In genomic region chr2:88591684-88592083, GRCh38 we compare ENCODE assay signal across 6 cellular contexts.
"Had no signal": no experiment of that assay in that cellular context is flagged by ENCODE, and none has a peak within 500 bp of the region (broad histone marks: within the 10 kb centered on the region; RNA-seq: fewer than 3 reads in every experiment).

No MANE protein-coding gene starts in this region.

- DNase-seq: activated T-cell treated with anti-CD3 and anti-CD28 coated beads, Interleukin-2, amount 50 U/mL, for 1 hour; natural killer cell had no signal

- H3K9me3 Mint-ChIP-seq: natural killer cell had no signal

- H3K27ac ChIP-seq: adrenal gland, colonic mucosa, upper lobe of left lung had no signal

- H3K4me3 ChIP-seq: adrenal gland, colonic mucosa, upper lobe of left lung had no signal

- H3K9me3 ChIP-seq: adrenal gland, colonic mucosa, upper lobe of left lung had no signal

- H3K27me3 Mint-ChIP-seq: activated CD8-positive, alpha-beta memory T cell treated with anti-CD3 and anti-CD28 coated beads, Interleukin-2, amount 10 ng/mL, durations not matched to agents 7 days and 5 days had no signal

- H3K27me3 ChIP-seq: adrenal gland, colonic mucosa, upper lobe of left lung had no signal

- H3K4me1 ChIP-seq: colonic mucosa, upper lobe of left lung had no signal

- H3K4me3 Mint-ChIP-seq: activated CD8-positive, alpha-beta memory T cell treated with anti-CD3 and anti-CD28 coated beads, Interleukin-2, amount 10 ng/mL, durations not matched to agents 7 days and 5 days; natural killer cell had no signal
